In the genomic region with DNA sequence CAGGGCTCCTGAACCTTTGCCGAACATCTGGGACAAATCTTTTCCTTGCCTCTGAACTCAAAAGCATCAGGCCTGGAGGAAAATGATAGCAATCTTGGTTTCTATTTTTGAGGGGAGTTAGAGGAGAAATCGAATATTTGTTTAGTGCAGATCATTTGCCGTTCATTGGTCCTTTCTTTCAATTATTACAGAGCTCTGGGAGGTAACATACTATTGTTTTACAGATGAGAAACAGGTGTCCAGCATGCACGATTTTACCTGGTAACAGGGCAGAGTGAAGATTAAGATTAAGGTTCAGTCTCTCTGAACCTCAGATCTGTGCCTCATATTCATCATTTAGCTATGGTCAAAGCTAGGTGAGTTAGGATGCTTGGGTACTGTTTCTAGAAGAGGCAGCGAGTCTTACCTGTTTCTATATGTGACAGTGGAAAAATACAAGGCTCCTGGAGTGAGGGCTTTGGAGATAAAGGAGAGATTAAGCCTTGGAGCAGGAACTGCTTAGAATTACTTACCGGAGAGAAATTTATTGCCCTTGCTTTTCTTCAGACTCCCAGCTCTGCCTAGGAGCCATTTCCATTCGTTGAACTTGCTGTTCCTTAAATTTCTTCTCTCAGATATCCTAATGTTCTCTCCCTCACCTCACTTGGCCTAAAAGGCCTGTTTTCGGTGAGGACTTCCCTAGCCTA, we compare ENCODE assay signal across 10 cellular contexts. TPM values are rescaled to one million over a fixed set of nuclear protein-coding genes. Genes with fewer than 3 reads are reported as not detected.
DNase-seq lines count a peak whose midpoint lies in the region; ATAC-seq and TF ChIP-seq lines count a peak whose summit lies in the region.
"Had no signal": no experiment of that assay in that cellular context is flagged by ENCODE, and none has a peak within 500 bp of the region (broad histone marks: within the 10 kb centered on the region; RNA-seq: fewer than 3 reads in every experiment).

No MANE protein-coding gene starts in this region.

- peaks cover 8% of the 10 kb centered on the region for H3K36me3 Mint-ChIP-seq in chondrocyte (ENCODE audit: low read depth)

- TF ChIP-seq CTCF in heart right ventricle (IDR thresholded peaks at IDR 0.05), result no peak
- no peak for TF ChIP-seq CTCF in chondrocyte (IDR thresholded peaks at IDR 0.05)
- no peak for TF ChIP-seq CTCF in vagina (IDR thresholded peaks at IDR 0.05)

- H3K27ac Mint-ChIP-seq in chondrocyte (ENCODE audit: unreplicated experiment), result peak overlapping the region; percentile 64
- H3K27ac Mint-ChIP-seq: stimulated activated memory B cell treated with anti-CD40 and anti-IgM and Interleukin-4, amounts not matched to agents 10 μg/mL and 1 μg/mL and 100 μg/mL, for 72 hours had no signal

- H3K27me3 Mint-ChIP-seq in chondrocyte (ENCODE audit: low read depth), result no peaks in the 10 kb centered on the region
- H3K27me3 Mint-ChIP-seq: stimulated activated memory B cell treated with anti-CD40 and anti-IgM and Interleukin-4, amounts not matched to agents 10 μg/mL and 1 μg/mL and 100 μg/mL, for 72 hours had no signal

- H3K27ac ChIP-seq in heart right ventricle, result peak overlapping the region in 6 of 10 donors; percentile 95 to 98 (median 96)
- H3K27ac ChIP-seq in mesodermal cell (ENCODE audit: low read depth, low read length, severe bottlenecking), result no peak overlapping the region
- H3K27ac ChIP-seq in vagina, result peak overlapping the region; percentile 85

- peaks cover 0 to 30% (median 0%) of the 10 kb centered on the region in 9 donors for H3K36me3 ChIP-seq in heart right ventricle
- peaks cover 30% of the 10 kb centered on the region for H3K36me3 ChIP-seq in mesodermal cell (ENCODE audit: control insufficient read depth, insufficient read depth, low read length)
- H3K36me3 ChIP-seq in vagina, result peaks cover 0 to 9% of the 10 kb centered on the region in 2 donors

- H3K4me3 Mint-ChIP-seq in chondrocyte (ENCODE audit: unreplicated experiment), result no peak overlapping the region

- no peak for DNase-seq in heart right ventricle
- DNase-seq in cardiac septum (ENCODE audit: low spot score), result no peak
- no peak for DNase-seq in chondrocyte (ENCODE audit: low spot score)
- DNase-seq in vagina (ENCODE audit: extremely low spot score in 2 of 2), result no peak
- no peak for DNase-seq in DMS153 treated with DMSO at 0.1 percent for 48 hours (lab: John Stamatoyannopoulos, UW; ENCODE audit: unreplicated experiment)
- no peak for DNase-seq in stimulated activated CD4-positive, alpha-beta T cell treated with anti-CD3 and anti-CD28 coated beads, Interleukin-4, amount 100 ng/mL, for 1 hour
- DNase-seq: NCI-H1105 had no signal

- no peak for TF ChIP-seq POLR2A in vagina (IDR thresholded peaks at IDR 0.05)

- H3K9me3 ChIP-seq in heart right ventricle (no peaks in the 10 kb centered on the region), mesodermal cell (ENCODE audit: control insufficient read depth, low read length) (no peaks in the 10 kb centered on the region), vagina (no peaks in the 10 kb centered on the region)

- no peaks in the 10 kb centered on the region for H3K9me3 Mint-ChIP-seq in chondrocyte (ENCODE audit: low read depth)
- H3K9me3 Mint-ChIP-seq: stimulated activated memory B cell treated with anti-CD40 and anti-IgM and Interleukin-4, amounts not matched to agents 10 μg/mL and 1 μg/mL and 100 μg/mL, for 72 hours had no signal

- ATAC-seq in heart right ventricle (no peak), HG03469 (IDR thresholded peaks at IDR 0.05; ENCODE audit: unreplicated experiment) (no peak)

- H3K4me1 Mint-ChIP-seq in chondrocyte (ENCODE audit: low read depth), result peaks cover 48% of the 10 kb centered on the region

- WGBS in heart right ventricle, 2 donors, result 16 to 21% methylated on average over 8 of the region's 8 CpGs
- WGBS in mesodermal cell (ENCODE audit: insufficient coverage in 2 of 2), 2 experiments, result 41 to 45% methylated on average over 6 of the region's 8 CpGs

- H3K27me3 ChIP-seq in heart right ventricle (no peaks in the 10 kb centered on the region), vagina (no peaks in the 10 kb centered on the region)

- H3K4me1 ChIP-seq in heart right ventricle, result peaks cover 19 to 67% (median 60%) of the 10 kb centered on the region in 9 donors
- H3K4me1 ChIP-seq in mesodermal cell (ENCODE audit: control insufficient read depth, insufficient read depth, low read length, poor library complexity, severe bottlenecking), result peaks cover 28% of the 10 kb centered on the region
- H3K4me1 ChIP-seq in vagina, result peaks cover 66% of the 10 kb centered on the region

- H3K4me3 ChIP-seq in heart right ventricle, result peak overlapping the region; percentile 73 to 99 (median 95)
- peak overlapping the region; percentile 88 for H3K4me3 ChIP-seq in mesodermal cell (ENCODE audit: extremely low read depth, insufficient read depth, low read length, poor library complexity, severe bottlenecking)
- peak overlapping the region; percentile 85 to 89 for H3K4me3 ChIP-seq in vagina

- intact Hi-C loops in heart right ventricle (cut with DNase I), result loop anchor here in 5 of 10 donors (5.0 kb wide), 2 partner anchors 41 to 91 kb away; partner anchors contain the start of genes ISG20L2 (in 4 of the 5), METTL25B (in 4 of the 5) and NES (in 1 of the 5)
- intact Hi-C loops in cardiac septum (cut with DNase I), result loop anchor here (5.0 to 10.0 kb wide), 2 partner anchors 41 to 276 kb away; partner anchors contain the start of genes ARHGEF11, ISG20L2 and METTL25B
- intact Hi-C loops in vagina (cut with DNase I), result no loop called here

RNA-seq across cellular contexts. Expression of gene PRCC, which starts 1.4 kb away (rescaled TPM):
- 10 to 100 TPM; 32.1 to 56.9 (median 44.2) TPM for total RNA-seq in heart right ventricle
- polyA plus RNA-seq in heart right ventricle, result 10 to 100 TPM; 40.6 to 53.4 TPM
- total RNA-seq in cardiac septum, result 44.5 TPM
- total RNA-seq in chondrocyte, result 57.0 to 61.7 TPM (median 60.9 TPM) in 3 replicates
- 88.8 TPM for polyA plus RNA-seq in mesodermal cell (2013, experiment 1 of 2)
- polyA plus RNA-seq in mesodermal cell (2013, experiment 2 of 2), result 79.1 TPM
- 30.4 TPM for total RNA-seq in vagina

RNA-seq across cellular contexts. Expression of gene HDGF, which starts 17.3 kb away (rescaled TPM):
- total RNA-seq in heart right ventricle (100 to 1,000 TPM; 135 to 202 (median 148) TPM), cardiac septum (131 TPM), chondrocyte (136 to 143 TPM (median 140 TPM) in 3 replicates), vagina (154 TPM)
- 100 to 1,000 TPM in 1 of 2 donors, 10 to 100 TPM in 1; 69.8 to 126 TPM for polyA plus RNA-seq in heart right ventricle
- polyA plus RNA-seq in mesodermal cell (2013, experiment 1 of 2), result 265 TPM
- polyA plus RNA-seq in mesodermal cell (2013, experiment 2 of 2), result 248 TPM

RNA-seq across cellular contexts. Expression of gene MRPL24, which starts 27.9 kb away (rescaled TPM):
- total RNA-seq in heart right ventricle (100 to 1,000 TPM in 2 of 10 donors, 10 to 100 TPM in 8; 70.3 to 105 (median 86.7) TPM), cardiac septum (66.1 TPM), chondrocyte (38.6 to 58.3 TPM (median 40.3 TPM) in 3 replicates), vagina (40.0 TPM)
- 100 to 1,000 TPM; 157 to 250 TPM for polyA plus RNA-seq in heart right ventricle
- polyA plus RNA-seq in mesodermal cell (2013, experiment 1 of 2), result 42.2 TPM
- polyA plus RNA-seq in mesodermal cell (2013, experiment 2 of 2), result 38.4 TPM

RNA-seq across cellular contexts. Expression of gene ISG20L2, which starts 40.2 kb away (rescaled TPM):
- total RNA-seq in heart right ventricle (10 to 100 TPM; 10.5 to 17.5 (median 15.2) TPM), cardiac septum (12.4 TPM), chondrocyte (22.3 to 45.7 TPM (median 23.7 TPM) in 3 replicates), vagina (12.8 TPM)
- polyA plus RNA-seq in heart right ventricle, result 10 to 100 TPM in 1 of 2 donors, 1 to 10 TPM in 1; 5.7 to 11.3 TPM
- polyA plus RNA-seq in mesodermal cell (2013, experiment 1 of 2), result 31.7 TPM
- polyA plus RNA-seq in mesodermal cell (2013, experiment 2 of 2), result 24.1 TPM

RNA-seq across cellular contexts. Expression of gene METTL25B, which starts 40.5 kb away (rescaled TPM):
- total RNA-seq in heart right ventricle (10 to 100 TPM; 12.8 to 18.8 (median 15.2) TPM), cardiac septum (14.7 TPM), chondrocyte (11.4 to 17.1 TPM (median 14.1 TPM) in 3 replicates), vagina (17.7 TPM)
- 10 to 100 TPM; 17.0 to 45.2 TPM for polyA plus RNA-seq in heart right ventricle
- polyA plus RNA-seq in mesodermal cell (2013, experiment 1 of 2), result 31.7 TPM
- 24.9 TPM for polyA plus RNA-seq in mesodermal cell (2013, experiment 2 of 2)
